1 cellular context compared by ENCODE assay signal in genomic region chr16:88975511-88976061, GRCh38.
A peak's percentile ranks its signal among the peaks of the same experiment; 100 is the strongest.
TF ChIP-seq lines count a peak whose summit lies in the region.

No MANE protein-coding gene starts in this region.

TF ChIP-seq in GM12878, 131 proteins besides CTCF, POLR2A, EP300 and RAD21 (continued from another document and continues in another):
- no peak for TF ChIP-seq REST (IDR thresholded peaks at IDR 0.05; ENCODE audit: low read depth, low read length)
- no peak for TF ChIP-seq PAX5 (IDR thresholded peaks at IDR 0.05; ENCODE audit: borderline replicate concordance, low read depth, low read length)
- peak; percentile 42 to 51; a peak in 2 of 4 replicates for TF ChIP-seq IKZF2 (IDR thresholded peaks at IDR 0.05)
- TF ChIP-seq ZNF622 (IDR thresholded peaks at IDR 0.05) = no peak
- TF ChIP-seq RELB (IDR thresholded peaks at IDR 0.05; ENCODE audit: low read depth) = peak; percentile 23; the same call in 1 of the 2 replicates
- TF ChIP-seq KAT2A (conservative IDR thresholded peaks at IDR 0.05; ENCODE audit: control insufficient read depth, low read depth, low read length) = no peak
- TF ChIP-seq SKIL (IDR thresholded peaks at IDR 0.05; ENCODE audit: low read depth, poor library complexity, severe bottlenecking) = no peak
- no peak for TF ChIP-seq USF2 (IDR thresholded peaks at IDR 0.05; ENCODE audit: borderline replicate concordance, low read depth, low read length)
- no peak for TF ChIP-seq ZBTB4 (CRISPR knock-in tag; IDR thresholded peaks at IDR 0.05)
- no peak for TF ChIP-seq YBX1 (IDR thresholded peaks at IDR 0.05)
- peak; percentile 71 for TF ChIP-seq IKZF1 (conservative IDR thresholded peaks at IDR 0.05)
- TF ChIP-seq CREM (IDR thresholded peaks at IDR 0.05; ENCODE audit: low read depth) = no peak
- no peak for TF ChIP-seq SIN3A (IDR thresholded peaks at IDR 0.05; ENCODE audit: low read depth, low read length)
- no peak for TF ChIP-seq RAD51 (IDR thresholded peaks at IDR 0.05)
- TF ChIP-seq RB1 (IDR thresholded peaks at IDR 0.05; ENCODE audit: borderline replicate concordance) = no peak
- TF ChIP-seq IRF5 (IDR thresholded peaks at IDR 0.05; ENCODE audit: borderline replicate concordance) = no peak
- no peak for TF ChIP-seq E4F1 (IDR thresholded peaks at IDR 0.05; ENCODE audit: borderline replicate concordance, partially characterized antibody)
- TF ChIP-seq NFXL1 (IDR thresholded peaks at IDR 0.05; ENCODE audit: borderline replicate concordance) = no peak
- TF ChIP-seq HCFC1 (IDR thresholded peaks at IDR 0.05; ENCODE audit: low read length) = no peak
- no peak for TF ChIP-seq MYC (IDR thresholded peaks at IDR 0.05; ENCODE audit: insufficient read depth, insufficient read length, insufficient replicate concordance, low read length, severe bottlenecking)
- TF ChIP-seq BACH1 (IDR thresholded peaks at IDR 0.05; ENCODE audit: borderline replicate concordance) = peak; percentile 38; the same call in 1 of the 2 replicates
- TF ChIP-seq BRCA1 (IDR thresholded peaks at IDR 0.05; ENCODE audit: low read depth, low read length) = no peak
- TF ChIP-seq E2F4 (IDR thresholded peaks at IDR 0.05; ENCODE audit: low read depth, low read length) = no peak
- no peak for TF ChIP-seq RUNX3 (IDR thresholded peaks at IDR 0.05; ENCODE audit: low read length)
- no peak for TF ChIP-seq E2F8 (IDR thresholded peaks at IDR 0.05; ENCODE audit: low read depth, partially characterized antibody)
- TF ChIP-seq EGR1 (IDR thresholded peaks at IDR 0.05; ENCODE audit: borderline replicate concordance in 1 of 2, low read depth in 2 of 2, low read length in 2 of 2) = no peak
- TF ChIP-seq USF1 (IDR thresholded peaks at IDR 0.05; ENCODE audit: borderline replicate concordance, extremely low read length, insufficient read depth, low read depth, low read length) = no peak
- TF ChIP-seq BHLHE40 (IDR thresholded peaks at IDR 0.05; ENCODE audit: borderline replicate concordance in 1 of 2, low read depth in 2 of 2, low read length in 1 of 2) = no peak
- no peak for TF ChIP-seq TCF12 (IDR thresholded peaks at IDR 0.05; ENCODE audit: low read depth, low read length)
- TF ChIP-seq MEF2B (IDR thresholded peaks at IDR 0.05; ENCODE audit: partially characterized antibody, poor library complexity, severe bottlenecking) = peak; percentile 41
- no peak for TF ChIP-seq DPF2 (IDR thresholded peaks at IDR 0.05)
- TF ChIP-seq PKNOX1 (IDR thresholded peaks at IDR 0.05) = no peak
- no peak for TF ChIP-seq ZNF274 (IDR thresholded peaks at IDR 0.05; ENCODE audit: insufficient read depth, insufficient read length)
- no peak for TF ChIP-seq TARDBP (IDR thresholded peaks at IDR 0.05; ENCODE audit: borderline replicate concordance)
- TF ChIP-seq CHD1 (IDR thresholded peaks at IDR 0.05; ENCODE audit: low read depth, low read length) = no peak
- TF ChIP-seq EED (IDR thresholded peaks at IDR 0.05; ENCODE audit: low read depth) = no peak
